ENCODE assay signal across 21 cellular contexts in genomic region chr1:32104127-32104526, GRCh38. TPM values are rescaled to one million over a fixed set of nuclear protein-coding genes. Genes with fewer than 3 reads are reported as not detected.
DNase-seq lines count a peak whose midpoint lies in the region; ATAC-seq and TF ChIP-seq lines count a peak whose summit lies in the region.
"Had no signal": no experiment of that assay in that cellular context is flagged by ENCODE, and none has a peak within 500 bp of the region (broad histone marks: within the 10 kb centered on the region; RNA-seq: fewer than 3 reads in every experiment).

No MANE protein-coding gene starts in this region.

- H3K9me3 ChIP-seq in Caco-2 (no peaks in the 10 kb centered on the region), endodermal cell (ENCODE audit: control insufficient read depth, low read length) (no peaks in the 10 kb centered on the region), osteoblast (ENCODE audit: low read depth, low read length) (no peaks in the 10 kb centered on the region), right cardiac atrium (ENCODE audit: control insufficient read depth, low read length) (no peaks in the 10 kb centered on the region)
- H3K9me3 ChIP-seq: Peyer's patch had no signal

- H3K4me1 Mint-ChIP-seq in Caco-2 (ENCODE audit: low read depth, unreplicated experiment) (peaks cover 10% of the 10 kb centered on the region), endodermal cell (peaks cover 6% of the 10 kb centered on the region), nephron (peaks cover 9% of the 10 kb centered on the region)

- H3K9me3 Mint-ChIP-seq in Caco-2 (ENCODE audit: unreplicated experiment) = no peaks in the 10 kb centered on the region
- H3K9me3 Mint-ChIP-seq in endodermal cell = no peaks in the 10 kb centered on the region
- H3K9me3 Mint-ChIP-seq in nephron = no peaks in the 10 kb centered on the region

- H4K20me1 ChIP-seq in osteoblast (ENCODE audit: insufficient read depth, low read length) = peaks cover 8% of the 10 kb centered on the region

- DNase-seq in Caco-2 (peak; percentile 22 to 41), HuH-7 (ENCODE audit: low spot score) (peak; percentile 37), endodermal cell (peak; percentile 53), osteoblast (ENCODE audit: insufficient read length, low spot score, missing footprints) (no peak), right cardiac atrium (no peak), NCI-H446 treated with DMSO at 0.1 percent for 48 hours (lab: John Stamatoyannopoulos, UW) (no peak)
- DNase-seq: COR-L47, DMS79, GOT3, KBM-7, MV-4-11, NCI-H1417, NCI-H2029, NCI-H2171 treated with DMSO at 0.1 percent for 48 hours, NCI-H748 treated with DMSO at 0.1 percent for 48 hours, Peyer's patch had no signal

- H3K27me3 ChIP-seq in Caco-2 (replicated peaks; ENCODE audit: control insufficient read depth, insufficient read depth, low read length) = no peaks in the 10 kb centered on the region
- no peaks in the 10 kb centered on the region for H3K27me3 ChIP-seq in endodermal cell (ENCODE audit: control insufficient read depth, insufficient read depth, low read length, poor library complexity, severe bottlenecking)
- no peaks in the 10 kb centered on the region for H3K27me3 ChIP-seq in osteoblast (ENCODE audit: insufficient read depth, low read length)
- H3K27me3 ChIP-seq in right cardiac atrium (ENCODE audit: control insufficient read depth, insufficient read depth) = no peaks in the 10 kb centered on the region
- H3K27me3 ChIP-seq: Peyer's patch had no signal

- peaks cover 5% of the 10 kb centered on the region for H3K36me3 Mint-ChIP-seq in Caco-2 (ENCODE audit: insufficient read depth, unreplicated experiment)
- peaks cover 10% of the 10 kb centered on the region for H3K36me3 Mint-ChIP-seq in endodermal cell (ENCODE audit: low read depth)
- H3K36me3 Mint-ChIP-seq in nephron (ENCODE audit: low read depth) = peaks cover 24% of the 10 kb centered on the region

- H3K27ac Mint-ChIP-seq in Caco-2 (ENCODE audit: unreplicated experiment) (no peak overlapping the region), endodermal cell (no peak overlapping the region), nephron (peak overlapping the region in 2 of 3 experiments; percentile 1 to 20)

- BruUV-seq in Caco-2 (replicated peaks; lab: Mats Ljungman, UMichigan) = no TSS peak

- 77 to 95% methylated on average over 2 to 4 of the region's 4 CpGs for WGBS in endodermal cell (ENCODE audit: insufficient coverage in 1 of 2, insufficient read length in 1 of 2), 2 experiments
- 72% methylated on average over 4 of the region's 4 CpGs for WGBS in right cardiac atrium

- no peak overlapping the region for H3K4me3 Mint-ChIP-seq in Caco-2 (ENCODE audit: unreplicated experiment)
- no peak overlapping the region for H3K4me3 Mint-ChIP-seq in endodermal cell
- H3K4me3 Mint-ChIP-seq in nephron = peak overlapping the region; percentile 13 to 39 (median 14)

- ATAC-seq in HG02884 (IDR thresholded peaks at IDR 0.05; ENCODE audit: unreplicated experiment) (no peak), right cardiac atrium (no peak)
- ATAC-seq: Right ventricle myocardium inferior had no signal

- H3K4me3 ChIP-seq in Caco-2 (ENCODE audit: low read depth, low read length) = no peak overlapping the region
- H3K4me3 ChIP-seq in endodermal cell (ENCODE audit: low read length) = no peak overlapping the region
- no peak overlapping the region for H3K4me3 ChIP-seq in osteoblast (ENCODE audit: insufficient read depth, low read length)
- no peak overlapping the region for H3K4me3 ChIP-seq in right cardiac atrium (ENCODE audit: low read length)
- H3K4me3 ChIP-seq: Peyer's patch, SK-N-MC had no signal

- H2AFZ ChIP-seq in osteoblast (ENCODE audit: low read length) = no peak overlapping the region

- CTCF ChIA-PET in Caco-2 (lab: Charles Lee) = interaction anchor here (0.7 kb wide), 1 partner anchor 28 kb away, joined by 4 read pairs; no protein-coding TSS in a partner anchor

- H3K79me2 ChIP-seq in osteoblast (ENCODE audit: insufficient read depth, low read length) = peaks cover 12% of the 10 kb centered on the region

- TF ChIP-seq CTCF in Caco-2 (IDR thresholded peaks at IDR 0.05; ENCODE audit: insufficient read depth in 1 of 2, low read depth in 1 of 2, low read length in 1 of 2, severe bottlenecking in 1 of 2, unreplicated experiment in 1 of 2) (peak in 1 of 2 experiments; percentile 34), endodermal cell (conservative IDR thresholded peaks at IDR 0.05) (peak; percentile 45), nephron (IDR thresholded peaks at IDR 0.05; ENCODE audit: unreplicated experiment in 3 of 3) (no peak), osteoblast (IDR thresholded peaks at IDR 0.05; ENCODE audit: extremely low read depth, low read depth, low read length) (no peak)

- H3K27ac ChIP-seq in endodermal cell (ENCODE audit: low read depth, low read length) = no peak overlapping the region
- no peak overlapping the region for H3K27ac ChIP-seq in osteoblast (ENCODE audit: low read depth, low read length)
- no peak overlapping the region for H3K27ac ChIP-seq in right cardiac atrium (ENCODE audit: low read length)
- H3K27ac ChIP-seq: C4-2B, Peyer's patch, SK-N-MC had no signal

- H3K4me2 ChIP-seq in osteoblast (ENCODE audit: insufficient read depth, low read length) = no peak overlapping the region

- no peak overlapping the region for H3K9ac ChIP-seq in endodermal cell (ENCODE audit: extremely low read depth, low read length, poor library complexity, severe bottlenecking)

- POLR2A ChIA-PET in Caco-2 (lab: Charles Lee) = interaction anchor here (0.7 kb wide), 1 partner anchor 459 kb away, joined by 3 read pairs; no protein-coding TSS in a partner anchor

- H3K4me1 ChIP-seq in Caco-2 = peaks cover 28% of the 10 kb centered on the region
- peaks cover 3% of the 10 kb centered on the region for H3K4me1 ChIP-seq in endodermal cell (ENCODE audit: control insufficient read depth, insufficient read depth, low read length)
- peaks cover 12% of the 10 kb centered on the region for H3K4me1 ChIP-seq in osteoblast (ENCODE audit: insufficient read depth, low read length)
- H3K4me1 ChIP-seq in right cardiac atrium (ENCODE audit: control insufficient read depth, insufficient read depth, low read length) = no peaks in the 10 kb centered on the region

- intact Hi-C loops in Caco-2 (cut with micrococcal nuclease; ENCODE audit: unreplicated experiment) (no loop called here), right cardiac atrium (cut with DNase I) (no loop called here)

- H3K27me3 Mint-ChIP-seq in Caco-2 (ENCODE audit: insufficient read depth, unreplicated experiment) = no peaks in the 10 kb centered on the region
- H3K27me3 Mint-ChIP-seq in endodermal cell (ENCODE audit: insufficient read depth) = no peaks in the 10 kb centered on the region
- H3K27me3 Mint-ChIP-seq in nephron (ENCODE audit: low read depth) = no peaks in the 10 kb centered on the region

- H3K36me3 ChIP-seq in Caco-2 (ENCODE audit: control insufficient read depth, insufficient read depth, low read length) (no peaks in the 10 kb centered on the region), endodermal cell (ENCODE audit: control insufficient read depth, insufficient read depth, low read length) (peaks cover 14% of the 10 kb centered on the region), osteoblast (ENCODE audit: insufficient read depth, low read length) (peaks cover 13% of the 10 kb centered on the region)

RNA-seq across cellular contexts. Expression of gene KPNA6, which starts 3.7 kb away (rescaled TPM):
- total RNA-seq in Caco-2 (2022) (49.8 and 52.8 TPM in 2 replicates), endodermal cell (100 to 1,000 TPM in 1 of 2 donors, 10 to 100 TPM in 1; 95.4 to 119 TPM), osteoblast (64.8 and 65.5 TPM in 2 replicates), right cardiac atrium (10 to 100 TPM; 72.4 to 79.7 (median 75.8) TPM)
- polyA plus RNA-seq in endodermal cell (2013, experiment 1 of 2) = 31.9 TPM
- 33.0 TPM for polyA plus RNA-seq in endodermal cell (2013, experiment 2 of 2)
- 14.7 TPM for polyA plus RNA-seq in right cardiac atrium

RNA-seq across cellular contexts. Expression of gene TMEM39B, which starts 31.4 kb away (rescaled TPM):
- total RNA-seq in Caco-2 (2022) (9.8 and 12.1 TPM in 2 replicates), endodermal cell (10 to 100 TPM; 11.0 to 20.3 TPM), osteoblast (4.7 and 5.6 TPM in 2 replicates), right cardiac atrium (10 to 100 TPM in 1 of 4 donors, 1 to 10 TPM in 3; 8.0 to 11.1 (median 8.6) TPM)
- 26.6 TPM for polyA plus RNA-seq in endodermal cell (2013, experiment 1 of 2)
- 25.9 TPM for polyA plus RNA-seq in endodermal cell (2013, experiment 2 of 2)
- polyA plus RNA-seq in right cardiac atrium = 6.2 TPM

Comparison
In these comparisons a context has a peak if more than half of its experiments do, and no peak if none do; other contexts are left out.
1. DNase-seq: peak in Caco-2 (2 of 2), HuH-7 (single experiment) and endodermal cell (single experiment); none in osteoblast (single experiment), right cardiac atrium (0 of 3) and NCI-H446 treated with DMSO at 0.1 percent for 48 hours (single experiment).
2. H3K27ac Mint-ChIP-seq: peak in nephron (2 of 3); none in Caco-2 (single experiment) and endodermal cell (single experiment).
3. H3K4me3 Mint-ChIP-seq: peak in nephron (3 of 3); none in Caco-2 (single experiment) and endodermal cell (single experiment).